ENCODE assay signal across 8 cellular contexts in the genomic region with DNA sequence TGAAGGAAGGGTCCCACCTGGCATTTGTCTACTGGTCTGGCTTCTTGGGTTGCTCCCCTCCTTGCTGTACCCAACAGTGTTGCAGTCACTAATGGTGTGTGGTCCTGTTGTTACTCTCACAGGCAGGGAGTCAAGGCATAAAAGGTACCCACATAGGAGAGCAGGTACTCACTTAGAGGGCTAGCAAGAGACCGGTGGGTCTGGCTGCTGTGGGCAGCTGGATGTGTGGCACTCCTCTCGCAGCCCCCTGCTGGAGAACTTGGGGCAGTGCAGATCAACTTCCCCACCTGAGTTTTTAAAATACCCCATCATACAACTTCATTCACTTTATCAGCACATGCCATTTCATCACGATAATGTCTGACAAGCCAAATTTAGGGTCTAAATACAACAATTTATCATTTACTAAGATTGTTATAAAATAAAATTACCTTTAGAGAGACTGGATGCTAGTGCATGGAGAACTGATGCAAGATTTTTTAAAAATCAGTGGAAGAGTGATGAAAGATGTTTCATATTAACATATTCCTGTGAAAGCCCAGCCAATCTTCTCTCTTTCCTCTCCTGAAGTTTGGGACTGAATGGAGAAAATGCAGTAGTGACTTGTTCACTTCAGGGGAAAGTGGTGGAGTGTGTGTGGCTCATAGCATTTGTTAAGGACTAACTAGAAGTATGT. TPM values are rescaled to one million over a fixed set of nuclear protein-coding genes. Genes with fewer than 3 reads are reported as not detected.
DNase-seq lines count a peak whose midpoint lies in the region; ATAC-seq and TF ChIP-seq lines count a peak whose summit lies in the region.

No MANE protein-coding gene starts in this region.

- H3K36me3 ChIP-seq in Karpas-422 (ENCODE audit: insufficient read depth, low read length), result no peaks in the 10 kb centered on the region
- no peaks in the 10 kb centered on the region for H3K36me3 ChIP-seq in body of pancreas (replicated peaks in 1 of 2; ENCODE audit: insufficient read depth in 1 of 2, low read depth in 2 of 2)

- H3K4me2 ChIP-seq in Karpas-422 (ENCODE audit: low read depth, low read length, poor library complexity, severe bottlenecking), result no peak overlapping the region

- peak; percentile 91 for TF ChIP-seq CTCF in GM12875 (IDR thresholded peaks at IDR 0.05; ENCODE audit: borderline replicate concordance, insufficient read depth, low read depth, low read length)
- peak; percentile 71 to 95 (median 83) for TF ChIP-seq CTCF in body of pancreas (IDR thresholded peaks at IDR 0.05)

- intact Hi-C loops in body of pancreas (cut with DNase I), result no loop called here

- no peak overlapping the region for H2AFZ ChIP-seq in Karpas-422 (ENCODE audit: low read length)

- no peak for TF ChIP-seq POLR2A in body of pancreas (IDR thresholded peaks at IDR 0.05)

- H3K36me3 Mint-ChIP-seq in T-cell, result peaks cover 23% of the 10 kb centered on the region

- no peaks in the 10 kb centered on the region for H3K27me3 Mint-ChIP-seq in T-cell

- H3K27ac ChIP-seq in Karpas-422 (ENCODE audit: low read length) (no peak overlapping the region), body of pancreas (no peak overlapping the region)

- H4K20me1 ChIP-seq in Karpas-422 (ENCODE audit: insufficient read depth, low read depth, low read length), result no peaks in the 10 kb centered on the region

- H3K4me1 ChIP-seq in Karpas-422 (ENCODE audit: low read length) (0 out of 2 replicates have a peak, but pooled peaks cover 2% of the 10 kb centered on the region), body of pancreas (no peaks in the 10 kb centered on the region)

- in situ Hi-C loops in ACHN (cut with HindIII; ENCODE audit: low pct_ligation_motif_present, low pct_unique_long_range_greater_than_20kb, low sequenced_read_pairs), result no loop called here

- no peak overlapping the region for H3K9ac ChIP-seq in Karpas-422 (ENCODE audit: low read length)

- H3K27me3 ChIP-seq in Karpas-422 (ENCODE audit: low read length) (no peaks in the 10 kb centered on the region), body of pancreas (no peaks in the 10 kb centered on the region)

- CTCF ChIA-PET in T-cell (lab: Charles Lee), result interaction anchor here (0.6 to 1.5 kb wide), 7 partner anchors 9 to 133 kb away, joined by 3 to 5 read pairs (median 3); no protein-coding TSS in a partner anchor

- no peaks in the 10 kb centered on the region for H3K9me3 Mint-ChIP-seq in T-cell

- no peaks in the 10 kb centered on the region for H3K79me2 ChIP-seq in Karpas-422 (ENCODE audit: low read length)

- POLR2A ChIA-PET in T-cell (lab: Charles Lee), result interaction anchor here in 1 of 2 donors (1.0 kb wide), 1 partner anchor 10 kb away, joined by 3 read pairs; no protein-coding TSS in a partner anchor

- H3K9me3 ChIP-seq in Karpas-422 (ENCODE audit: low read length) (no peaks in the 10 kb centered on the region), body of pancreas (no peaks in the 10 kb centered on the region)

- ATAC-seq in T-cell (replicated peaks in 1 of 4) (peak; percentile 67 to 76 (median 70)), body of pancreas (peak; percentile 73)

- no peak overlapping the region for H3K4me3 Mint-ChIP-seq in T-cell

- WGBS in body of pancreas, 2 donors, result 8 to 13% methylated on average over 3 of the region's 3 CpGs

- peaks cover 37 to 41% (median 41%) of the 10 kb centered on the region in 3 donors for H3K4me1 Mint-ChIP-seq in T-cell

- no peak overlapping the region for H3K27ac Mint-ChIP-seq in T-cell

- no peak overlapping the region for H3K4me3 ChIP-seq in GM12875 (ENCODE audit: low read depth, low read length)
- H3K4me3 ChIP-seq in Karpas-422 (ENCODE audit: low read length), result no peak overlapping the region
- no peak overlapping the region for H3K4me3 ChIP-seq in body of pancreas

- H3K9me2 ChIP-seq in Karpas-422 (replicated peaks; ENCODE audit: insufficient read depth, low read length), result no peaks in the 10 kb centered on the region

- DNase-seq in ACHN (peak; percentile 55), Karpas-422 (peak; percentile 76), T-cell (peak in 28 of 34 experiments; percentile 19 to 57 (median 41)), body of pancreas (peak; percentile 54 to 66 (median 62)), iPS-NIHi7 (ENCODE audit: extremely low spot score) (peak; percentile 84), GOT3 (lab: John Stamatoyannopoulos, UW) (no peak)
- DNase-seq in stimulated activated CD4-positive, alpha-beta T cell treated with anti-CD3 and anti-CD28 coated beads, Interleukin-1b, Interleukin-23, amount 100 ng/mL, for 48 hours, result peak; percentile 46

RNA-seq across cellular contexts. Expression of a gene that starts 42.8 kb away (rescaled TPM):
- total RNA-seq in Karpas-422 (2014; rRNA removed; shearing (Covaris generic); ENCODE audit: low replicate concordance), result 3.0 and 6.7 TPM in 2 replicates
- 10 to 100 TPM; 10.0 to 21.5 (median 19.4) TPM for total RNA-seq in T-cell
- 10 to 100 TPM; 13.2 to 24.7 TPM for total RNA-seq in body of pancreas
